22 cellular contexts compared by ENCODE assay signal in the genomic region with DNA sequence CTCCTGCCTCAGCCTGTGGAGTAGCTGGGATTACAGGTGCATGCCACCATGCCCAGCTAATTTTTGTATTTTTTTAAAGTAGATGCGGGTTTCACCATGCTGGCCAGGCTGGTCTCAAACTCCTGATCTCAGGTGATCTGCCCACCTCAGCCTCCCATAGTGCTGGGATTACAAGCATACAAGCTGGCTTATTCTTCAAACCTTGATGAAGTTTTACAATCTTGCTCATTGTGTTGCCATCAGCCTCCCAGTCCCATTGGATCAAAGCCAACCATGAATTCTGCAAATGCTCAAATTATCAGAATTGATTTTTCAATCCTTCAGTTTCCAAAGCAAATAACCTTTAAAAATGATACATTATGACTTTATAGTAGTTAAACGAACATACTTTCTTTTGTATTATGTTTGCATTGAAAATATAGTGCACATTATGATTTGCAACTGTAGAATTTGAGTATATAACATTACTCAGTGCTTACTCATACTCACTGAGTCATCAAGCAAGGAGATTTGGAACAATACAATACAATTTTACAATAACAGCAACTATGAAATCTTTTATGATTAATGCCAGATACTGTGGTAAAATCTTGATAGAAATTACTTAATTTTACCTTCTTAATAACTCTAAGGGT.
DNase-seq lines count a peak whose midpoint lies in the region; ATAC-seq, FAIRE-seq and TF ChIP-seq lines count a peak whose summit lies in the region.
"Had no signal": no experiment of that assay in that cellular context is flagged by ENCODE, and none has a peak within 500 bp of the region (broad histone marks: within the 10 kb centered on the region; RNA-seq: fewer than 3 reads in every experiment).

No MANE protein-coding gene starts in this region.

- no peak for TF ChIP-seq CTCF in endothelial cell of umbilical vein (IDR thresholded peaks at IDR 0.05; ENCODE audit: extremely low read depth in 1 of 2, insufficient read depth in 1 of 2, low read depth in 1 of 2, low read length in 2 of 2)
- TF ChIP-seq CTCF in retinal pigment epithelial cell (conservative IDR thresholded peaks at IDR 0.05; ENCODE audit: low read depth, low read length) = no peak

- DNase-seq in HCEC 1CT = peak; percentile 20
- DNase-seq in NCI-H69 (lab: John Stamatoyannopoulos, UW) = peak; percentile 44
- peak; percentile 81 for DNase-seq in endothelial cell of umbilical vein (ENCODE audit: low read depth, low spot score)
- peak; percentile 46 for DNase-seq in retinal pigment epithelial cell (ENCODE audit: low read depth)
- no peak for DNase-seq in NCI-H2107 treated with DMSO at 0.1 percent for 48 hours (lab: John Stamatoyannopoulos, UW; ENCODE audit: unreplicated experiment)
- DNase-seq: activated naive CD8-positive, alpha-beta T cell treated with anti-CD3 and anti-CD28 coated beads, Interleukin-2, amount 50 U/mL, for 24 hours; caudate nucleus; CD8-positive, alpha-beta T cell; DND-41; esophagus squamous epithelium; hippocampal formation; kidney; mesenchymal stem cell; naive B cell; NCI-H1694 treated with DMSO at 0.1 percent for 48 hours; NCI-H2227 treated with DMSO at 0.1 percent for 48 hours; RPMI8226; stimulated activated naive B cell treated with anti-CD40 and anti-IgM and Interleukin-4, amounts not matched to agents 10 μg/mL and 1 μg/mL and 100 μg/mL, for 72 hours; tibial artery had no signal

- peak overlapping the region; percentile 47 for H3K9ac ChIP-seq in endothelial cell of umbilical vein (replicated peaks; ENCODE audit: extremely low read depth, insufficient read depth, low read length)

- peaks cover 27% of the 10 kb centered on the region for H3K4me1 ChIP-seq in endothelial cell of umbilical vein (ENCODE audit: control insufficient read depth, extremely low read depth, insufficient read depth, low read length)
- H3K4me1 ChIP-seq: tibial artery had no signal

- ATAC-seq in GM19452 (IDR thresholded peaks at IDR 0.05; ENCODE audit: unreplicated experiment) = no peak
- no peak for ATAC-seq in GM19395 (IDR thresholded peaks at IDR 0.05; ENCODE audit: unreplicated experiment)
- ATAC-seq: activated naive CD8-positive, alpha-beta T cell treated with anti-CD3 and anti-CD28 coated beads, Interleukin-2, amount 50 U/mL, for 24 hours; CD8-positive, alpha-beta T cell; sciatic nerve; stimulated activated naive B cell treated with anti-CD40 and anti-IgM and Interleukin-4, amounts not matched to agents 10 μg/mL and 1 μg/mL and 100 μg/mL, for 72 hours had no signal

- no peaks in the 10 kb centered on the region for H4K20me1 ChIP-seq in endothelial cell of umbilical vein (replicated peaks; ENCODE audit: control insufficient read depth, extremely low read depth, insufficient read depth, low read length)

- no peaks in the 10 kb centered on the region for H3K36me3 ChIP-seq in endothelial cell of umbilical vein (ENCODE audit: control insufficient read depth in 2 of 2, extremely low read depth in 1 of 2, insufficient read depth in 2 of 2, low read length in 2 of 2)
- H3K36me3 ChIP-seq: esophagus squamous epithelium, tibial artery had no signal

- H3K4me2 ChIP-seq in endothelial cell of umbilical vein (ENCODE audit: insufficient read depth, low read length) = peak overlapping the region; percentile 76

- no peaks in the 10 kb centered on the region for H3K9me3 ChIP-seq in endothelial cell of umbilical vein (replicated peaks; ENCODE audit: control insufficient read depth, insufficient read depth, low read length)
- H3K9me3 ChIP-seq: esophagus squamous epithelium, tibial artery had no signal

- H3K27ac ChIP-seq in endothelial cell of umbilical vein (ENCODE audit: insufficient read depth, low read depth, low read length) = peak overlapping the region; percentile 88
- H3K27ac ChIP-seq: esophagus squamous epithelium, tibial artery had no signal

- H3K4me3 ChIP-seq in endothelial cell of umbilical vein (replicated peaks in 1 of 3; ENCODE audit: insufficient read depth in 1 of 3, low read depth in 1 of 3, low read length in 3 of 3) (no peak overlapping the region), retinal pigment epithelial cell (ENCODE audit: low read length) (no peak overlapping the region)
- H3K4me3 ChIP-seq: esophagus squamous epithelium, tibial artery had no signal

- BruUV-seq in endothelial cell of umbilical vein (replicated peaks; lab: Mats Ljungman, UMichigan) = no TSS peak

- intact Hi-C loops in endothelial cell of umbilical vein (cut with micrococcal nuclease) = loop anchor here (5.0 to 10.0 kb wide), 4 partner anchors 407 to 915 kb away; no protein-coding TSS in a partner anchor

- POLR2A ChIA-PET in endothelial cell of umbilical vein (lab: Charles Lee) = interaction anchor here (0.6 kb wide), 1 partner anchor 506 kb away, joined by 3 read pairs; no protein-coding TSS in a partner anchor

- peak; percentile 67 for FAIRE-seq in endothelial cell of umbilical vein (lab: Jason Lieb, UNC)
- FAIRE-seq: kidney had no signal

- no peaks in the 10 kb centered on the region for H3K79me2 ChIP-seq in endothelial cell of umbilical vein (ENCODE audit: control insufficient read depth, insufficient read depth, low read length)

- TF ChIP-seq POLR2A in endothelial cell of umbilical vein (IDR thresholded peaks at IDR 0.05; ENCODE audit: low read depth, low read length) = no peak

- H2AFZ ChIP-seq in endothelial cell of umbilical vein (ENCODE audit: low read depth, low read length) = no peak overlapping the region

- dilution Hi-C loops in endothelial cell of umbilical vein (cut with MboI; ENCODE audit: extremely low pct_ligation_motif_present, low sequenced_read_pairs) = no loop called here

- H3K9me1 ChIP-seq in endothelial cell of umbilical vein (replicated peaks; ENCODE audit: control insufficient read depth, extremely low read depth, insufficient read depth, low read length) = no peaks in the 10 kb centered on the region

- CTCF ChIA-PET in endothelial cell of umbilical vein (lab: Charles Lee) = interaction anchor here (1.0 kb wide), 1 partner anchor 24 kb away, joined by 3 read pairs; no protein-coding TSS in a partner anchor

- peaks cover 3 to 7% of the 10 kb centered on the region in 2 experiments for H3K27me3 ChIP-seq in endothelial cell of umbilical vein (ENCODE audit: control insufficient read depth in 2 of 2, insufficient read depth in 2 of 2, low read length in 2 of 2)
- H3K27me3 ChIP-seq: esophagus squamous epithelium, tibial artery had no signal

TF ChIP-seq in endothelial cell of umbilical vein, 7 proteins besides CTCF, POLR2A, EP300 and RAD21:
- TF ChIP-seq GATA2 (IDR thresholded peaks at IDR 0.05; ENCODE audit: insufficient read depth, insufficient read length, low read depth, low read length) (no peak), JUN (IDR thresholded peaks at IDR 0.05; ENCODE audit: borderline replicate concordance, insufficient read depth, insufficient read length, low read depth) (peak; percentile 97), FOS (IDR thresholded peaks at IDR 0.05; ENCODE audit: borderline replicate concordance, insufficient read depth, low read length) (peak; percentile 80)
- TF ChIP-seq, protein P1, sequence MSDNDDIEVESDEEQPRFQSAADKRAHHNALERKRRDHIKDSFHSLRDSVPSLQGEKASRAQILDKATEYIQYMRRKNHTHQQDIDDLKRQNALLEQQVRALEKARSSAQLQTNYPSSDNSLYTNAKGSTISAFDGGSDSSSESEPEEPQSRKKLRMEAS (IDR thresholded peaks at IDR 0.05; ENCODE audit: insufficient read depth, insufficient read length) = no peak
